Comparison of ENCODE assay signal across 18 cellular contexts in the genomic region with DNA sequence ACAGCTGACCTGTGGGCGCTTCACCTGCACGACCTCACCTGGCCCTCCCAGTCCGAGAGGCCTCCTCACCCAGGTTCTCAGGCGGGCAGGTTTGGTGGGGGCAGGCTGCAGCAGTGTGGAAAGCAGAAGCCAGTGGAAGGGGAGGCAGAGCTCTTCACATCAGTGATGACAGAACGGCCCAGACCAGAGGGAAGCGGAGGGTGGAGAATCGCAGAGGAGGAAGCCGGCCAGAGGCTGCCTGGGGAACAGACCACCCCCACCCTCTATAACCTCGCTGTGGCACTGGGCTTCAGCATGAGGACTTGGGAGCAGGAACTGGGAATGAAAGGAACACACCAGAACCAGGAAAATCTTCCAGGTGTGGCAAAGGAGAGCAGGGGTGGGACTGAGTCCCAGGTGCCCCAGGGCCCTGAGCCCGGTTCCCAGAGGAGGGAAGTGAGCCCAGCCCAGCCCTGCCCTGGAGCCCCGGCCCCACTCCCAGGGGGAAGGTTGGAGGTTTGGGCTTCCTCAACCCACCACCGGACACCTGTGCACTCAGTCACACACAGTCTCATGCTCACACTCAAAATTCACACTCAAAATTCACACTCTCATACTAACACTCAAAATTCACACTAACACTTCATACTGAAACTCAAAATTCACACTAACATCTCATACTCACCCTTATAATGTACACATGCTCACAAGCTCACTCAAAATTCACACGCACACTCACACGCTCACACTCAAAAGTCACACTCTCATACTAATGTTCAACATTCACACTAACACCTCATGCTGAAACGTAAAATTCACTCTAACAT.
A peak's percentile ranks its signal among the peaks of the same experiment; 100 is the strongest.
DNase-seq lines count a peak whose midpoint lies in the region; ATAC-seq, FAIRE-seq and TF ChIP-seq lines count a peak whose summit lies in the region.
"Had no signal": no experiment of that assay in that cellular context is flagged by ENCODE, and none has a peak within 500 bp of the region (broad histone marks: within the 10 kb centered on the region; RNA-seq: fewer than 3 reads in every experiment).

No MANE protein-coding gene starts in this region.

- H3K4ac ChIP-seq in H1 (replicated peaks; ENCODE audit: insufficient read length, low read depth, low read length) (no peak overlapping the region), neuronal stem cell (ENCODE audit: low read length) (no peak overlapping the region)

- H2BK120ac ChIP-seq in H1 (replicated peaks; ENCODE audit: low read depth, low read length) = no peak overlapping the region
- no peak overlapping the region for H2BK120ac ChIP-seq in neuronal stem cell (ENCODE audit: low read depth, low read length)

- H3K23me2 ChIP-seq in H1 (ENCODE audit: low read depth, low read length) = peaks cover 8% of the 10 kb centered on the region; the same call in 1 of the 2 replicates

- no peak overlapping the region for H3K4me2 ChIP-seq in H1 (ENCODE audit: insufficient read depth in 1 of 2, low read depth in 2 of 2, low read length in 2 of 2)
- H3K4me2 ChIP-seq in neuronal stem cell (ENCODE audit: insufficient read depth, low read length, poor library complexity, severe bottlenecking) = no peak overlapping the region
- H3K4me2 ChIP-seq in hepatocyte = no peak overlapping the region
- H3K4me2 ChIP-seq: GM23338 had no signal

- 90 to 100% methylated on average over 2 to 15 of the region's 15 CpGs for WGBS in H1 (ENCODE audit: extremely low coverage in 1 of 2, insufficient coverage in 1 of 2, insufficient read length in 1 of 2, insufficient replicate concordance in 2 of 2, low coverage in 1 of 2, low lambda C conversion rate in 2 of 2, missing lambda C conversion rate in 1 of 2), 2 experiments
- WGBS in neuronal stem cell (ENCODE audit: extremely low coverage in 2 of 2, insufficient read length in 2 of 2, insufficient replicate concordance in 1 of 2), 2 donors = 100% methylated on average over 2 to 3 of the region's 15 CpGs
- WGBS in hepatocyte (ENCODE audit: low lambda C conversion rate, missing lambda C conversion rate) = 88% methylated on average over 15 of the region's 15 CpGs

- H3K9me3 ChIP-seq in cardiac muscle cell (ENCODE audit: low read depth) = no peaks in the 10 kb centered on the region
- no peaks in the 10 kb centered on the region for H3K9me3 ChIP-seq in HEK293 (ENCODE audit: control insufficient read depth, insufficient read depth, low read depth, low read length)
- no peaks in the 10 kb centered on the region for H3K9me3 ChIP-seq in H1 (ENCODE audit: insufficient read depth in 2 of 2, low read depth in 1 of 2, low read length in 1 of 2)
- no peaks in the 10 kb centered on the region for H3K9me3 ChIP-seq in neuronal stem cell (replicated peaks in 1 of 2; ENCODE audit: control insufficient read depth in 2 of 2, insufficient read depth in 1 of 2, low read depth in 1 of 2, low read length in 2 of 2)
- no peaks in the 10 kb centered on the region for H3K9me3 ChIP-seq in tibial artery
- H3K9me3 ChIP-seq in hepatocyte (ENCODE audit: low read depth) = no peaks in the 10 kb centered on the region

- H3K23ac ChIP-seq in H1 (ENCODE audit: insufficient read length) (no peak overlapping the region), neuronal stem cell (ENCODE audit: low read depth, low read length, poor library complexity) (peak overlapping the region; percentile 36)

- FAIRE-seq in H1 (lab: Jason Lieb, UNC) = no peak
- FAIRE-seq: K562 had no signal

- H3K14ac ChIP-seq in H1 (ENCODE audit: insufficient read length) (no peak overlapping the region), neuronal stem cell (ENCODE audit: low read length) (peak overlapping the region; percentile 40)

- H2AK5ac ChIP-seq in H1 (ENCODE audit: low read depth, low read length) = no peak overlapping the region
- H2AK5ac ChIP-seq in neuronal stem cell (ENCODE audit: low read depth, low read length) = peak overlapping the region; percentile 42

- no peak overlapping the region for H3K4me3 ChIP-seq in cardiac muscle cell
- no peak overlapping the region for H3K4me3 ChIP-seq in HEK293 (ENCODE audit: low read depth, low read length)
- no peak overlapping the region for H3K4me3 ChIP-seq in H1 (ENCODE audit: extremely low read depth in 1 of 4, insufficient read depth in 2 of 4, low read depth in 3 of 4, low read length in 4 of 4)
- H3K4me3 ChIP-seq in neuronal stem cell (ENCODE audit: low read length in 2 of 2) = no peak overlapping the region
- no peak overlapping the region for H3K4me3 ChIP-seq in tibial artery
- no peak overlapping the region for H3K4me3 ChIP-seq in hepatocyte
- H3K4me3 ChIP-seq: GM23338, K562 had no signal

- H4K5ac ChIP-seq in H1 (ENCODE audit: insufficient read length, low read depth, low read length) = no peak overlapping the region

- CTCF ChIA-PET in HEK293 (lab: Yijun Ruan, JAX) (no interaction called here), H1 (lab: Charles Lee; ENCODE audit: partially characterized antibody) (interaction anchor here (1.3 kb wide), 1 partner anchor 52 kb away, joined by 3 read pairs; no protein-coding TSS in a partner anchor)

- TF ChIP-seq CTCF in cardiac muscle cell (IDR thresholded peaks at IDR 0.05; ENCODE audit: low read depth, low read length) (no peak), HEK293 (tag by site-specific recombination; IDR thresholded peaks at IDR 0.05) (no peak), H1 (IDR thresholded peaks at IDR 0.05; ENCODE audit: control extremely low read depth in 1 of 3, insufficient read depth in 1 of 3, low read depth in 1 of 3, low read length in 3 of 3) (no peak), tibial artery (IDR thresholded peaks at IDR 0.05) (no peak), hepatocyte (IDR thresholded peaks at IDR 0.05; ENCODE audit: poor library complexity) (no peak)

- H4K91ac ChIP-seq in H1 (replicated peaks; ENCODE audit: insufficient read length, low read length) (no peak overlapping the region), neuronal stem cell (ENCODE audit: low read depth, low read length, poor library complexity) (no peak overlapping the region)

- H3K27me3 ChIP-seq in cardiac muscle cell (no peaks in the 10 kb centered on the region), H1 (replicated peaks in 1 of 4; ENCODE audit: control insufficient read depth in 3 of 4, extremely low read depth in 1 of 4, insufficient read depth in 3 of 4, low read length in 3 of 4) (no peaks in the 10 kb centered on the region), neuronal stem cell (ENCODE audit: control insufficient read depth in 3 of 3, insufficient read depth in 3 of 3, low read depth in 1 of 3, low read length in 3 of 3) (peaks cover 0 to 13% (median 2%) of the 10 kb centered on the region in 3 experiments), tibial artery (peaks cover 0 to 40% of the 10 kb centered on the region in 2 donors), hepatocyte (no peaks in the 10 kb centered on the region)

- POLR2A ChIA-PET in HEK293 (lab: Yijun Ruan, JAX) (no interaction called here), H1 (lab: Charles Lee; ENCODE audit: partially characterized antibody) (no interaction called here)

- no peak overlapping the region for H2BK5ac ChIP-seq in H1 (ENCODE audit: low read depth, low read length)
- no peak overlapping the region for H2BK5ac ChIP-seq in neuronal stem cell (ENCODE audit: low read length)

- H4K8ac ChIP-seq in H1 (ENCODE audit: extremely low read depth, insufficient read depth, low read length) (no peak overlapping the region), neuronal stem cell (ENCODE audit: low read depth, low read length) (no peak overlapping the region)

- intact Hi-C loops in left ventricle myocardium superior (cut with micrococcal nuclease) = no loop called here
- intact Hi-C loops in tibial artery (cut with DNase I; ENCODE audit: low total_unique reads) = no loop called here

- no peak for ATAC-seq in left ventricle myocardium superior
- ATAC-seq: GM23338, HCT116, K562 had no signal

- peak overlapping the region; percentile 19; the same call in 1 of the 2 replicates for H2BK15ac ChIP-seq in H1 (ENCODE audit: low read length)
- no peak overlapping the region for H2BK15ac ChIP-seq in neuronal stem cell (ENCODE audit: low read length)

- no peak for TF ChIP-seq RAD21 in H1 (IDR thresholded peaks at IDR 0.05 in 1 of 2, conservative IDR thresholded peaks at IDR 0.05 in 1 of 2; ENCODE audit: low read depth in 2 of 2, low read length in 2 of 2)

- no peak for TF ChIP-seq POLR2A in H1 (IDR thresholded peaks at IDR 0.05; ENCODE audit: control extremely low read depth in 1 of 2, low read depth in 2 of 2, low read length in 2 of 2)

- H3K27ac ChIP-seq in cardiac muscle cell (peak overlapping the region; percentile 33), HEK293 (ENCODE audit: extremely low read depth, low read depth, low read length) (no peak overlapping the region), H1 (ENCODE audit: low read depth, low read length) (no peak overlapping the region), neuronal stem cell (replicated peaks; ENCODE audit: low read length) (no peak overlapping the region), tibial artery (no peak overlapping the region), hepatocyte (no peak overlapping the region)
- H3K27ac ChIP-seq: C4-2B had no signal

- H3K79me2 ChIP-seq in H1 (ENCODE audit: control insufficient read depth in 1 of 2, insufficient read depth in 2 of 2, low read length in 2 of 2) = no peaks in the 10 kb centered on the region
- H3K79me2 ChIP-seq in hepatocyte = no peaks in the 10 kb centered on the region

- H3K9ac ChIP-seq in H1 (replicated peaks in 1 of 4; ENCODE audit: extremely low read depth in 1 of 4, low read depth in 3 of 4, low read length in 3 of 4) (no peak overlapping the region), neuronal stem cell (ENCODE audit: low read depth, low read length, poor library complexity) (no peak overlapping the region)

- H2BK20ac ChIP-seq in H1 (ENCODE audit: low read length) = no peak overlapping the region

- DNase-seq in cardiac muscle cell (ENCODE audit: low read depth in 1 of 2, low spot score in 1 of 2) (peak in 1 of 2 donors; percentile 67), left ventricle myocardium superior (no peak), H1 (ENCODE audit: low read depth in 1 of 2, low spot score in 2 of 2) (no peak), neuronal stem cell (ENCODE audit: low spot score) (no peak), tibial artery (no peak), hepatocyte (ENCODE audit: low spot score) (no peak), NOMO-1 treated with DMSO at 0.1 percent for 48 hours (lab: John Stamatoyannopoulos, UW; ENCODE audit: unreplicated experiment) (no peak)
- DNase-seq: CD4-positive, alpha-beta T cell; DMS153; DMS79 treated with DMSO at 0.1 percent for 48 hours; GF-D8; H7; IMR-90 had no signal

- H4K20me1 ChIP-seq in H1 (replicated peaks in 1 of 2; ENCODE audit: control insufficient read depth in 1 of 2, insufficient read depth in 2 of 2, low read length in 2 of 2) = peaks cover 0 to 1% of the 10 kb centered on the region in 2 experiments
- no peaks in the 10 kb centered on the region for H4K20me1 ChIP-seq in hepatocyte (ENCODE audit: insufficient read depth, poor library complexity, severe bottlenecking)

- H3K4me1 ChIP-seq in cardiac muscle cell (ENCODE audit: low read depth) (peaks cover 35% of the 10 kb centered on the region), HEK293 (ENCODE audit: control insufficient read depth, insufficient read depth, low read length) (no peaks in the 10 kb centered on the region), H1 (replicated peaks in 1 of 4; ENCODE audit: control insufficient read depth in 3 of 4, insufficient read depth in 4 of 4, low read length in 3 of 4) (peaks cover 0 to 9% (median 5%) of the 10 kb centered on the region in 4 experiments; a peak in 5 of 7 replicates), neuronal stem cell (ENCODE audit: control insufficient read depth in 2 of 2, insufficient read depth in 1 of 2, low read depth in 1 of 2, low read length in 2 of 2) (peaks cover 0 to 11% of the 10 kb centered on the region in 2 donors), tibial artery (no peaks in the 10 kb centered on the region), hepatocyte (ENCODE audit: insufficient read depth) (peaks cover 26% of the 10 kb centered on the region)

- no peak overlapping the region for H2BK12ac ChIP-seq in H1 (ENCODE audit: low read depth, low read length)
- H2BK12ac ChIP-seq in neuronal stem cell (ENCODE audit: low read length) = no peak overlapping the region

- no peaks in the 10 kb centered on the region for H3K79me1 ChIP-seq in H1 (ENCODE audit: low read depth, low read length)
- no peaks in the 10 kb centered on the region for H3K79me1 ChIP-seq in neuronal stem cell (ENCODE audit: low read depth, low read length)

- no peaks in the 10 kb centered on the region for H3K9me2 ChIP-seq in hepatocyte (replicated peaks; ENCODE audit: insufficient read depth)

- H3K56ac ChIP-seq in H1 (replicated peaks; ENCODE audit: insufficient read length, low read depth, low read length) = peak overlapping the region; percentile 60

- TF ChIP-seq EP300 in H1 (IDR thresholded peaks at IDR 0.05; ENCODE audit: borderline replicate concordance in 1 of 2, low read depth in 2 of 2, low read length in 2 of 2) = no peak

- no peak overlapping the region for H2AFZ ChIP-seq in H1 (ENCODE audit: low read length)
- no peak overlapping the region for H2AFZ ChIP-seq in neuronal stem cell (ENCODE audit: low read length)
- no peak overlapping the region for H2AFZ ChIP-seq in hepatocyte
- H2AFZ ChIP-seq: GM23338 had no signal

- H3K18ac ChIP-seq in H1 (ENCODE audit: extremely low read depth, low read length) = no peak overlapping the region
- H3K18ac ChIP-seq in neuronal stem cell (ENCODE audit: low read length) = peak overlapping the region; percentile 79

- no peaks in the 10 kb centered on the region for H3K36me3 ChIP-seq in cardiac muscle cell
- no peaks in the 10 kb centered on the region for H3K36me3 ChIP-seq in HEK293 (ENCODE audit: control insufficient read depth in 2 of 2, insufficient read depth in 1 of 2, low read length in 2 of 2)
- H3K36me3 ChIP-seq in H1 (ENCODE audit: control insufficient read depth in 2 of 4, insufficient read depth in 4 of 4, low read length in 3 of 4) = no peaks in the 10 kb centered on the region
- H3K36me3 ChIP-seq in neuronal stem cell (replicated peaks in 1 of 2; ENCODE audit: control insufficient read depth in 2 of 2, insufficient read depth in 2 of 2, low read length in 2 of 2) = no peaks in the 10 kb centered on the region
- H3K36me3 ChIP-seq in tibial artery = no peaks in the 10 kb centered on the region
- no peaks in the 10 kb centered on the region for H3K36me3 ChIP-seq in hepatocyte (replicated peaks; ENCODE audit: insufficient read depth, low read depth)
